9 cellular contexts compared by ENCODE assay signal in the genomic region with DNA sequence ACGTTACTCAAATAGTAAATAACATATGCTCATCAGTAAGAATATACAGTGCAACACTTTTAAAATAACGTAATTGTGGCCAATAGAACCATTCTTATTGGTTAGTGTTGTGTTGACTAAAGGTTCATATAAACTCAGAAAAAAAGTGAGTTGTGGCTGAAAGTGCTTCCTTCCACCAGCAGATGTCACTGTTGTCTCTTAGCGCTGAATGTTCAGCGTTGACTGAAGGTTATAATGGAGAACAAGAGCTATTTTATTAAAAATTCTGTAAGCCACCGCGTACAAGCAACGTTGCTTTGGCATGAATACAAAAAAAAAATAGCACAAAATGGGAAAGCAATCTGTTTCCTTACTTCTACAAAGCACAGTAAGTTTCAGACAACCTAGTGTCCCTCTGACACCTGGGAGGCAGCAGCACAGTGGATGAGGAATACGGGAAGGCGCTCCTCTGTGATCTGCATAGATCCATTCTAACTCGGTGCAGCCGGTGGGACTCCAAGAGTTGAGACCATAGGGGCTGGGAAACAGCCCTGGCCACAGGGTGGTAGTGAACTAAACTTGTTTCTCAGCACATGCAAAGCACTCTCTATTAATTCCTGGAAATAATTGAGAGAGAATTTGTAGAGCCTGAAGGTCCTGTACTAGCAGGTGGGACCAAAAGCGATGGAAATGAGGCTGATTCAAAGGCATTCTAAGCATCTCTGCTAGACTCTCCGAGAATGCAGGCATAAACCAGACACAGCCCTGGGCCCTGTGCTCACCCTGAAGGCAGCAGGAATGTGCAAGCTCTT. TPM values are rescaled to one million over a fixed set of nuclear protein-coding genes. Genes with fewer than 3 reads are reported as not detected.
DNase-seq lines count a peak whose midpoint lies in the region; ATAC-seq and TF ChIP-seq lines count a peak whose summit lies in the region.
"Had no signal": no experiment of that assay in that cellular context is flagged by ENCODE, and none has a peak within 500 bp of the region (broad histone marks: within the 10 kb centered on the region; RNA-seq: fewer than 3 reads in every experiment).

No MANE protein-coding gene starts in this region.

- TF ChIP-seq CTCF in Caco-2 (IDR thresholded peaks at IDR 0.05; ENCODE audit: insufficient read depth in 1 of 2, low read depth in 1 of 2, low read length in 1 of 2, severe bottlenecking in 1 of 2, unreplicated experiment in 1 of 2), result peak; percentile 79 to 91

- no peak overlapping the region for H3K27ac Mint-ChIP-seq in Caco-2 (ENCODE audit: unreplicated experiment)
- no peak overlapping the region for H3K27ac Mint-ChIP-seq in activated T-helper 17 cell treated with anti-CD3 and anti-CD28 coated beads, Interleukin-2, amount 50 U/mL, for 72 hours
- H3K27ac Mint-ChIP-seq: activated naive CD4-positive, alpha-beta T cell treated with anti-CD3 and anti-CD28 coated beads, Interleukin-2, amount 50 U/mL, for 24 hours had no signal

- intact Hi-C loops in Caco-2 (cut with micrococcal nuclease; ENCODE audit: unreplicated experiment), result loop anchor here (1.0 kb wide), 4 partner anchors 10 to 782 kb away; no protein-coding TSS in a partner anchor
- intact Hi-C loops in left cardiac atrium (cut with DNase I), result loop anchor here (5.0 to 10.0 kb wide), 2 partner anchors 787 to 794 kb away; no protein-coding TSS in a partner anchor

- DNase-seq in Caco-2 (peak; percentile 52 to 59), NCI-H345 treated with DMSO at 0.1 percent for 48 hours (lab: John Stamatoyannopoulos, UW; ENCODE audit: unreplicated experiment) (peak; percentile 37), left cardiac atrium (no peak), retina (peak; percentile 68), epidermal melanocyte (ENCODE audit: insufficient read length, low spot score) (no peak)

- no peak overlapping the region for H3K4me3 ChIP-seq in Caco-2 (ENCODE audit: low read depth, low read length)

- peaks cover 11% of the 10 kb centered on the region for H3K4me1 Mint-ChIP-seq in Caco-2 (ENCODE audit: low read depth, unreplicated experiment)
- peaks cover 5% of the 10 kb centered on the region for H3K4me1 Mint-ChIP-seq in activated T-helper 17 cell treated with anti-CD3 and anti-CD28 coated beads, Interleukin-2, amount 50 U/mL, for 72 hours

- BruUV-seq in Caco-2 (replicated peaks; lab: Mats Ljungman, UMichigan), result no TSS peak

- H3K27me3 ChIP-seq in Caco-2 (replicated peaks; ENCODE audit: control insufficient read depth, insufficient read depth, low read length), result no peaks in the 10 kb centered on the region

- peaks cover 11% of the 10 kb centered on the region for H3K9me3 Mint-ChIP-seq in Caco-2 (ENCODE audit: unreplicated experiment)
- peaks cover 4% of the 10 kb centered on the region for H3K9me3 Mint-ChIP-seq in activated T-helper 17 cell treated with anti-CD3 and anti-CD28 coated beads, Interleukin-2, amount 50 U/mL, for 72 hours

- H3K36me3 Mint-ChIP-seq in Caco-2 (ENCODE audit: insufficient read depth, unreplicated experiment), result no peaks in the 10 kb centered on the region
- no peaks in the 10 kb centered on the region for H3K36me3 Mint-ChIP-seq in activated T-helper 17 cell treated with anti-CD3 and anti-CD28 coated beads, Interleukin-2, amount 50 U/mL, for 72 hours (ENCODE audit: low read depth)
- H3K36me3 Mint-ChIP-seq: activated naive CD4-positive, alpha-beta T cell treated with anti-CD3 and anti-CD28 coated beads, Interleukin-2, amount 50 U/mL, for 24 hours had no signal

- CTCF ChIA-PET in Caco-2 (lab: Charles Lee), result interaction anchor here (0.6 to 1.5 kb wide), 8 partner anchors 10 to 414 kb away, joined by 3 to 8 read pairs (median 4); no protein-coding TSS in a partner anchor

- H3K9me3 ChIP-seq in Caco-2, result no peaks in the 10 kb centered on the region

- ATAC-seq in GM18873 (IDR thresholded peaks at IDR 0.05; ENCODE audit: low FRiP score, unreplicated experiment) (peak; percentile 68), HG03097 (IDR thresholded peaks at IDR 0.05; ENCODE audit: low FRiP score, unreplicated experiment) (peak; percentile 67), left cardiac atrium (peak; percentile 57 to 68)
- ATAC-seq in activated T-helper 17 cell treated with anti-CD3 and anti-CD28 coated beads, Interleukin-2, amount 50 U/mL, for 72 hours (replicated peaks), result peak; percentile 31

- no peaks in the 10 kb centered on the region for H3K36me3 ChIP-seq in Caco-2 (ENCODE audit: control insufficient read depth, insufficient read depth, low read length)

- H3K4me3 Mint-ChIP-seq in Caco-2 (ENCODE audit: unreplicated experiment), result peak overlapping the region; percentile 58
- H3K4me3 Mint-ChIP-seq in activated T-helper 17 cell treated with anti-CD3 and anti-CD28 coated beads, Interleukin-2, amount 50 U/mL, for 72 hours, result no peak overlapping the region
- H3K4me3 Mint-ChIP-seq: activated naive CD4-positive, alpha-beta T cell treated with anti-CD3 and anti-CD28 coated beads, Interleukin-2, amount 50 U/mL, for 24 hours had no signal

- peaks cover 7% of the 10 kb centered on the region for H3K27me3 Mint-ChIP-seq in Caco-2 (ENCODE audit: insufficient read depth, unreplicated experiment)
- peaks cover 37% of the 10 kb centered on the region for H3K27me3 Mint-ChIP-seq in activated T-helper 17 cell treated with anti-CD3 and anti-CD28 coated beads, Interleukin-2, amount 50 U/mL, for 72 hours

- POLR2A ChIA-PET in Caco-2 (lab: Charles Lee), result interaction anchor here (0.6 kb wide), 1 partner anchor 317 kb away, joined by 3 read pairs; no protein-coding TSS in a partner anchor

- H3K4me1 ChIP-seq in Caco-2, result peaks cover 21% of the 10 kb centered on the region

RNA-seq across cellular contexts. Expression of gene OXGR1, which starts 23.9 kb away (rescaled TPM):
- total RNA-seq in Caco-2 (2022), result 0.21 TPM in 1 of 2 replicates, not detected in the other
- not detected for total RNA-seq in activated T-helper 17 cell treated with anti-CD3 and anti-CD28 coated beads, Interleukin-2, amount 50 U/mL, for 72 hours
- under 1 TPM; 0.13 to 0.44 TPM for total RNA-seq in left cardiac atrium

Comparison
In these comparisons a context has a peak if more than half of its experiments do, and no peak if none do; other contexts are left out.
1. DNase-seq: peak in Caco-2 (2 of 2), NCI-H345 treated with DMSO at 0.1 percent for 48 hours (single experiment) and retina (single experiment); none in left cardiac atrium (single experiment) and epidermal melanocyte (single experiment).
2. Peak in every context shown above with its lines, with median percentiles within 50 percentile points of each other: ATAC-seq.